ENCODE assay signal across 8 cellular contexts in the genomic region with DNA sequence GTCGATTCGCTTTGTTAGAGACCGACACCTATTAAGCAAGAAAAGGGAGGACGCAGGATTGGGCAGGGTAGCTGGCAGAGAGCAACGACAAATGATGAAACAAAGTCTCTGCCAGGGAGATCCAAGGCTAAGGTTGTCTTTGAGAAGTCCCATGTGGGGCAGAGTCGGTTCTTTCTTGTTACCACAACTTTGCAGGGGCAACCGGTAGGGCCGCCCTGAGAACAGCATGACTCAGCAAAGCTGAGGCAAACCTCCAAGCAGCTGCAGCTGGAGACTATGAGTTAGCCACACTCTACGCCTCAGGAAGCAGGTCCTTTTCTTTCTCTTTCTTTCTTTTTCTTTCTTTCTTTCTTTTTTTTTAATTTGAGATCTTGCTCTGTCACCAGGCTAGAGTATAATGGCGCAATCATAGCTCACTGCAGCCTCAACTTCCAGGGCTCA.
A peak's percentile ranks its signal among the peaks of the same experiment; 100 is the strongest.
DNase-seq lines count a peak whose midpoint lies in the region; ATAC-seq and TF ChIP-seq lines count a peak whose summit lies in the region.

No MANE protein-coding gene starts in this region.

- POLR2A ChIA-PET in MCF 10A (lab: Yijun Ruan, JAX) = interaction anchor here (1.2 kb wide), 1 partner anchor 84 kb away, joined by 3 read pairs; no protein-coding TSS in a partner anchor
- POLR2A ChIA-PET in naive thymus-derived CD8-positive, alpha-beta T cell (lab: Charles Lee) = no interaction called here

- H3K9me3 ChIP-seq in BLaER1 treated with 17β-estradiol and CSF1 and Interleukin-3, amounts not matched to agents 10 nM and 100 nM (replicated peaks in 1 of 11) = peaks cover 0 to 14% (median 5%) of the 10 kb centered on the region in 11 experiments; a peak in 7 of 22 replicates
- H3K9me3 ChIP-seq in thymus (ENCODE audit: control insufficient read depth) = no peaks in the 10 kb centered on the region

- no peaks in the 10 kb centered on the region for H3K36me3 Mint-ChIP-seq in MCF 10A (ENCODE audit: insufficient read depth, unreplicated experiment)
- no peaks in the 10 kb centered on the region for H3K36me3 Mint-ChIP-seq in naive thymus-derived CD8-positive, alpha-beta T cell

- H3K9ac ChIP-seq in BLaER1 treated with 17β-estradiol and CSF1 and Interleukin-3, amounts not matched to agents 10 nM and 100 nM = peak overlapping the region; percentile 22 to 82 (median 68); a peak in 20 of 22 replicates

- no peaks in the 10 kb centered on the region for H3K9me3 Mint-ChIP-seq in MCF 10A (ENCODE audit: unreplicated experiment)
- H3K9me3 Mint-ChIP-seq in naive thymus-derived CD8-positive, alpha-beta T cell = no peaks in the 10 kb centered on the region

- H3K36me3 ChIP-seq in BLaER1 treated with 17β-estradiol and CSF1 and Interleukin-3, amounts not matched to agents 10 nM and 100 nM = no peaks in the 10 kb centered on the region
- no peaks in the 10 kb centered on the region for H3K36me3 ChIP-seq in thymus (ENCODE audit: control insufficient read depth, insufficient read depth)

- BruUV-seq in MCF 10A (replicated peaks; lab: Mats Ljungman, UMichigan) = no TSS peak

- intact Hi-C loops in MCF 10A (cut with micrococcal nuclease) = no loop called here

- TF ChIP-seq CTCF in MCF 10A (IDR thresholded peaks at IDR 0.05; ENCODE audit: unreplicated experiment) = no peak

- H4K20me1 ChIP-seq in BLaER1 treated with 17β-estradiol and CSF1 and Interleukin-3, amounts not matched to agents 10 nM and 100 nM = no peaks in the 10 kb centered on the region

- CTCF ChIA-PET in MCF 10A (lab: Yijun Ruan, JAX) = no interaction called here

- no peaks in the 10 kb centered on the region for H3K27me3 Mint-ChIP-seq in MCF 10A (ENCODE audit: insufficient read depth, unreplicated experiment)
- peaks cover 0 to 10% (median 0%) of the 10 kb centered on the region in 5 donors for H3K27me3 Mint-ChIP-seq in naive thymus-derived CD8-positive, alpha-beta T cell

- H3K4me2 ChIP-seq in BLaER1 treated with 17β-estradiol and CSF1 and Interleukin-3, amounts not matched to agents 10 nM and 100 nM = peak overlapping the region; percentile 47 to 90 (median 73)

- ATAC-seq in GM19395 (IDR thresholded peaks at IDR 0.05; ENCODE audit: unreplicated experiment) (peak; percentile 91), HG03432 (IDR thresholded peaks at IDR 0.05; ENCODE audit: unreplicated experiment) (peak; percentile 88), SK-N-SH treated with all-trans-retinoic acid at 6 μM for 48 hours (peak; percentile 63)
- ATAC-seq in naive thymus-derived CD8-positive, alpha-beta T cell = peak; percentile 68 to 95

- H3K4me1 Mint-ChIP-seq in MCF 10A (ENCODE audit: insufficient read depth, unreplicated experiment) = no peaks in the 10 kb centered on the region
- H3K4me1 Mint-ChIP-seq in naive thymus-derived CD8-positive, alpha-beta T cell = peaks cover 5 to 19% (median 10%) of the 10 kb centered on the region in 4 donors

- peak; percentile 77 for DNase-seq in MCF 10A (ENCODE audit: unreplicated experiment)
- DNase-seq in naive thymus-derived CD8-positive, alpha-beta T cell = peak in 9 of 10 donors; percentile 11 to 68 (median 33)
- DNase-seq in SW 1271 (lab: John Stamatoyannopoulos, UW) = no peak

- peak overlapping the region in 10 of 11 experiments; percentile 32 to 97 (median 92); a peak in 20 of 22 replicates for H3K27ac ChIP-seq in BLaER1 treated with 17β-estradiol and CSF1 and Interleukin-3, amounts not matched to agents 10 nM and 100 nM
- H3K27ac ChIP-seq in thymus (ENCODE audit: low read depth) = peak overlapping the region; percentile 25

- peaks cover 31 to 57% (median 45%) of the 10 kb centered on the region in 10 experiments for H3K4me1 ChIP-seq in BLaER1 treated with 17β-estradiol and CSF1 and Interleukin-3, amounts not matched to agents 10 nM and 100 nM
- H3K4me1 ChIP-seq in thymus (ENCODE audit: control insufficient read depth, insufficient read depth, low read length) = peaks cover 12% of the 10 kb centered on the region

- H3K4me3 Mint-ChIP-seq in MCF 10A (ENCODE audit: unreplicated experiment) = no peak overlapping the region
- peak overlapping the region in 6 of 10 donors; percentile 2 to 64 (median 26) for H3K4me3 Mint-ChIP-seq in naive thymus-derived CD8-positive, alpha-beta T cell

- no peaks in the 10 kb centered on the region for H3K27me3 ChIP-seq in BLaER1 treated with 17β-estradiol and CSF1 and Interleukin-3, amounts not matched to agents 10 nM and 100 nM
- H3K27me3 ChIP-seq in thymus (ENCODE audit: control insufficient read depth, insufficient read depth) = no peaks in the 10 kb centered on the region

- peak overlapping the region in 3 of 10 experiments; percentile 5 to 39 (median 25); a peak in 3 of 20 replicates for H3K4me3 ChIP-seq in BLaER1 treated with 17β-estradiol and CSF1 and Interleukin-3, amounts not matched to agents 10 nM and 100 nM
- H3K4me3 ChIP-seq in thymus (ENCODE audit: low read length) = no peak overlapping the region

- H3K27ac Mint-ChIP-seq in MCF 10A (ENCODE audit: low read depth, unreplicated experiment) = no peak overlapping the region
- H3K27ac Mint-ChIP-seq in naive thymus-derived CD8-positive, alpha-beta T cell = peak overlapping the region in 4 of 10 donors; percentile 36 to 62 (median 44)

- WGBS in thymus = 6% methylated on average over 10 of the region's 10 CpGs

TF ChIP-seq in SK-N-SH treated with all-trans-retinoic acid at 6 μM for 48 hours, 23 proteins besides CTCF, POLR2A, EP300 and RAD21:
- TF ChIP-seq ZNF565 (CRISPR knock-in tag; conservative IDR thresholded peaks at IDR 0.05; ENCODE audit: low read depth) (no peak), PPARA (CRISPR knock-in tag; IDR thresholded peaks at IDR 0.05; ENCODE audit: borderline replicate concordance) (no peak), GLIS3 (CRISPR knock-in tag; IDR thresholded peaks at IDR 0.05) (no peak), ZNF8 (CRISPR knock-in tag; IDR thresholded peaks at IDR 0.05) (no peak), ZFP30 (CRISPR knock-in tag; IDR thresholded peaks at IDR 0.05) (no peak), SNAI2 (CRISPR knock-in tag; IDR thresholded peaks at IDR 0.05) (no peak), TCF4 (CRISPR knock-in tag; IDR thresholded peaks at IDR 0.05; ENCODE audit: borderline replicate concordance) (no peak), ARNTL (CRISPR knock-in tag; IDR thresholded peaks at IDR 0.05; ENCODE audit: borderline replicate concordance, low read depth) (no peak), RARB (CRISPR knock-in tag; IDR thresholded peaks at IDR 0.05) (no peak), TOX (CRISPR knock-in tag; IDR thresholded peaks at IDR 0.05; ENCODE audit: borderline replicate concordance) (no peak), ZFP3 (CRISPR knock-in tag; IDR thresholded peaks at IDR 0.05) (no peak), OSR1 (CRISPR knock-in tag; IDR thresholded peaks at IDR 0.05) (no peak), ZC3H10 (CRISPR knock-in tag; IDR thresholded peaks at IDR 0.05) (no peak), ZNF70 (CRISPR knock-in tag; IDR thresholded peaks at IDR 0.05) (no peak), ESRRG (CRISPR knock-in tag; IDR thresholded peaks at IDR 0.05) (no peak)
- TF ChIP-seq, protein P1, sequence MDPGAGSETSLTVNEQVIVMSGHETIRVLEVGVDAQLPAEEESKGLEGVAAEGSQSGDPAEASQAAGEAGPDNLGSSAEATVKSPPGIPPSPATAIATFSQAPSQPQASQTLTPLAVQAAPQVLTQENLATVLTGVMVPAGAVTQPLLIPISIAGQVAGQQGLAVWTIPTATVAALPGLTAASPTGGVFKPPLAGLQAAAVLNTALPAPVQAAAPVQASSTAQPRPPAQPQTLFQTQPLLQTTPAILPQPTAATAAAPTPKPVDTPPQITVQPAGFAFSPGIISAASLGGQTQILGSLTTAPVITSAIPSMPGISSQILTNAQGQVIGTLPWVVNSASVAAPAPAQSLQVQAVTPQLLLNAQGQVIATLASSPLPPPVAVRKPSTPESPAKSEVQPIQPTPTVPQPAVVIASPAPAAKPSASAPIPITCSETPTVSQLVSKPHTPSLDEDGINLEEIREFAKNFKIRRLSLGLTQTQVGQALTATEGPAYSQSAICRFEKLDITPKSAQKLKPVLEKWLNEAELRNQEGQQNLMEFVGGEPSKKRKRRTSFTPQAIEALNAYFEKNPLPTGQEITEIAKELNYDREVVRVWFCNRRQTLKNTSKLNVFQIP (CRISPR knock-in tag; IDR thresholded peaks at IDR 0.05; ENCODE audit: borderline replicate concordance, low read depth) = no peak
- TF ChIP-seq, protein P2, sequence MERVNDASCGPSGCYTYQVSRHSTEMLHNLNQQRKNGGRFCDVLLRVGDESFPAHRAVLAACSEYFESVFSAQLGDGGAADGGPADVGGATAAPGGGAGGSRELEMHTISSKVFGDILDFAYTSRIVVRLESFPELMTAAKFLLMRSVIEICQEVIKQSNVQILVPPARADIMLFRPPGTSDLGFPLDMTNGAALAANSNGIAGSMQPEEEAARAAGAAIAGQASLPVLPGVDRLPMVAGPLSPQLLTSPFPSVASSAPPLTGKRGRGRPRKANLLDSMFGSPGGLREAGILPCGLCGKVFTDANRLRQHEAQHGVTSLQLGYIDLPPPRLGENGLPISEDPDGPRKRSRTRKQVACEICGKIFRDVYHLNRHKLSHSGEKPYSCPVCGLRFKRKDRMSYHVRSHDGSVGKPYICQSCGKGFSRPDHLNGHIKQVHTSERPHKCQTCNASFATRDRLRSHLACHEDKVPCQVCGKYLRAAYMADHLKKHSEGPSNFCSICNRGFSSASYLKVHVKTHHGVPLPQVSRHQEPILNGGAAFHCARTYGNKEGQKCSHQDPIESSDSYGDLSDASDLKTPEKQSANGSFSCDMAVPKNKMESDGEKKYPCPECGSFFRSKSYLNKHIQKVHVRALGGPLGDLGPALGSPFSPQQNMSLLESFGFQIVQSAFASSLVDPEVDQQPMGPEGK (CRISPR knock-in tag; IDR thresholded peaks at IDR 0.05; ENCODE audit: borderline replicate concordance) = no peak
- TF ChIP-seq, protein P3, sequence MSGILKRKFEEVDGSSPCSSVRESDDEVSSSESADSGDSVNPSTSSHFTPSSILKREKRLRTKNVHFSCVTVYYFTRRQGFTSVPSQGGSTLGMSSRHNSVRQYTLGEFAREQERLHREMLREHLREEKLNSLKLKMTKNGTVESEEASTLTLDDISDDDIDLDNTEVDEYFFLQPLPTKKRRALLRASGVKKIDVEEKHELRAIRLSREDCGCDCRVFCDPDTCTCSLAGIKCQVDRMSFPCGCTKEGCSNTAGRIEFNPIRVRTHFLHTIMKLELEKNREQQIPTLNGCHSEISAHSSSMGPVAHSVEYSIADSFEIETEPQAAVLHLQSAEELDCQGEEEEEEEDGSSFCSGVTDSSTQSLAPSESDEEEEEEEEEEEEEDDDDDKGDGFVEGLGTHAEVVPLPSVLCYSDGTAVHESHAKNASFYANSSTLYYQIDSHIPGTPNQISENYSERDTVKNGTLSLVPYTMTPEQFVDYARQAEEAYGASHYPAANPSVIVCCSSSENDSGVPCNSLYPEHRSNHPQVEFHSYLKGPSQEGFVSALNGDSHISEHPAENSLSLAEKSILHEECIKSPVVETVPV (CRISPR knock-in tag; IDR thresholded peaks at IDR 0.05) = no peak

Comparison
In these comparisons a context has a peak if more than half of its experiments do, and no peak if none do; other contexts are left out.
1. DNase-seq: peak in MCF 10A (single experiment) and naive thymus-derived CD8-positive, alpha-beta T cell (9 of 10); none in SW 1271 (0 of 2).
2. Peak in every context shown above with its lines, with median percentiles within 50 percentile points of each other: ATAC-seq.